In genomic region chr1:44314401-44314800, GRCh38 we compare ENCODE assay signal across 15 cellular contexts. TPM values are rescaled to one million over a fixed set of nuclear protein-coding genes. Genes with fewer than 3 reads are reported as not detected.
DNase-seq lines count a peak whose midpoint lies in the region; ATAC-seq, FAIRE-seq and TF ChIP-seq lines count a peak whose summit lies in the region.
"Had no signal": no experiment of that assay in that cellular context is flagged by ENCODE, and none has a peak within 500 bp of the region (broad histone marks: within the 10 kb centered on the region; RNA-seq: fewer than 3 reads in every experiment).

No MANE protein-coding gene starts in this region.

- no peaks in the 10 kb centered on the region for H3K9me2 ChIP-seq in OCI-LY7 (ENCODE audit: insufficient read depth, low read length)

- no peak overlapping the region for H2BK5ac ChIP-seq in H1 (ENCODE audit: low read depth, low read length)

- H3K4me3 Mint-ChIP-seq in neural crest cell, result no peak overlapping the region
- H3K4me3 Mint-ChIP-seq: activated T-helper 17 cell treated with anti-CD3 and anti-CD28 coated beads, Interleukin-2, amount 50 U/mL, for 72 hours; nephron progenitor cell had no signal

- H3K4me3 ChIP-seq in OCI-LY7 (ENCODE audit: low read depth, low read length, poor library complexity, severe bottlenecking) (no peak overlapping the region), H1 (ENCODE audit: extremely low read depth in 1 of 4, insufficient read depth in 2 of 4, low read depth in 3 of 4, low read length in 4 of 4) (no peak overlapping the region)

- WGBS in H1 (ENCODE audit: extremely low coverage in 1 of 2, insufficient coverage in 1 of 2, insufficient read length in 1 of 2, insufficient replicate concordance in 2 of 2, low coverage in 1 of 2, low lambda C conversion rate in 2 of 2, missing lambda C conversion rate in 1 of 2), 2 experiments, result 68% methylated on average over 4 of the region's 4 CpGs; no CpG with 5 or more reads in 1 of the 2 experiments

- H3K9me3 ChIP-seq in OCI-LY7 (ENCODE audit: low read length) (no peaks in the 10 kb centered on the region), H1 (ENCODE audit: insufficient read depth in 2 of 2, low read depth in 1 of 2, low read length in 1 of 2) (no peaks in the 10 kb centered on the region)

- H2BK120ac ChIP-seq in H1 (replicated peaks; ENCODE audit: low read depth, low read length), result no peak overlapping the region

- TF ChIP-seq CTCF in OCI-LY7 (conservative IDR thresholded peaks at IDR 0.05; ENCODE audit: low read length) (peak; percentile 46), H1 (IDR thresholded peaks at IDR 0.05; ENCODE audit: control extremely low read depth in 1 of 3, insufficient read depth in 1 of 3, low read depth in 1 of 3, low read length in 3 of 3) (peak; percentile 61 to 62 (median 62)), neural crest cell (conservative IDR thresholded peaks at IDR 0.05) (peak; percentile 27)

- H4K8ac ChIP-seq in H1 (ENCODE audit: extremely low read depth, insufficient read depth, low read length), result no peak overlapping the region

- peaks cover 0 to 2% (median 0%) of the 10 kb centered on the region in 4 experiments; a peak in 1 of 7 replicates for H3K27me3 ChIP-seq in H1 (replicated peaks in 1 of 4; ENCODE audit: control insufficient read depth in 3 of 4, extremely low read depth in 1 of 4, insufficient read depth in 3 of 4, low read length in 3 of 4)

- BruUV-seq in OCI-LY7 (replicated peaks; lab: Mats Ljungman, UMichigan), result no TSS peak

- H3K18ac ChIP-seq in H1 (ENCODE audit: extremely low read depth, low read length), result no peak overlapping the region

- FAIRE-seq in H1 (lab: Jason Lieb, UNC), result peak; percentile 71

- no peak overlapping the region for H2AK5ac ChIP-seq in H1 (ENCODE audit: low read depth, low read length)

- no peaks in the 10 kb centered on the region for H4K20me1 ChIP-seq in OCI-LY7 (ENCODE audit: insufficient read depth, low read length)
- peaks cover 0 to 9% of the 10 kb centered on the region in 2 experiments for H4K20me1 ChIP-seq in H1 (replicated peaks in 1 of 2; ENCODE audit: control insufficient read depth in 1 of 2, insufficient read depth in 2 of 2, low read length in 2 of 2)

- no peak for ATAC-seq in HG03432 (IDR thresholded peaks at IDR 0.05; ENCODE audit: unreplicated experiment)
- ATAC-seq: activated T-helper 17 cell treated with anti-CD3 and anti-CD28 coated beads, Interleukin-2, amount 50 U/mL, for 72 hours had no signal

- H4K5ac ChIP-seq in H1 (ENCODE audit: insufficient read length, low read depth, low read length), result no peak overlapping the region

- H3K9ac ChIP-seq in H1 (replicated peaks in 1 of 4; ENCODE audit: extremely low read depth in 1 of 4, low read depth in 3 of 4, low read length in 3 of 4), result no peak overlapping the region

- no peak overlapping the region for H3K27ac Mint-ChIP-seq in neural crest cell (ENCODE audit: unreplicated experiment)
- H3K27ac Mint-ChIP-seq: activated T-helper 17 cell treated with anti-CD3 and anti-CD28 coated beads, Interleukin-2, amount 50 U/mL, for 72 hours; nephron progenitor cell had no signal

- no peak overlapping the region for H2BK15ac ChIP-seq in H1 (ENCODE audit: low read length)

- no peak overlapping the region for H4K91ac ChIP-seq in H1 (replicated peaks; ENCODE audit: insufficient read length, low read length)

- H3K4me2 ChIP-seq in OCI-LY7 (ENCODE audit: low read length) (no peak overlapping the region), H1 (ENCODE audit: insufficient read depth in 1 of 2, low read depth in 2 of 2, low read length in 2 of 2) (no peak overlapping the region)

- peaks cover 2% of the 10 kb centered on the region; the same call in 1 of the 2 replicates for H3K79me1 ChIP-seq in H1 (ENCODE audit: low read depth, low read length)

- no peak overlapping the region for H3K56ac ChIP-seq in H1 (replicated peaks; ENCODE audit: insufficient read length, low read depth, low read length)

- TF ChIP-seq POLR2A in H1 (IDR thresholded peaks at IDR 0.05; ENCODE audit: control extremely low read depth in 1 of 2, low read depth in 2 of 2, low read length in 2 of 2), result no peak

- no peaks in the 10 kb centered on the region for H3K79me2 ChIP-seq in OCI-LY7 (ENCODE audit: insufficient read depth, low read depth, low read length)
- H3K79me2 ChIP-seq in H1 (ENCODE audit: control insufficient read depth in 1 of 2, insufficient read depth in 2 of 2, low read length in 2 of 2), result no peaks in the 10 kb centered on the region

- H2BK20ac ChIP-seq in H1 (ENCODE audit: low read length), result no peak overlapping the region

- CTCF ChIA-PET in OCI-LY7 (lab: Charles Lee; ENCODE audit: unreplicated experiment), result no interaction called here
- CTCF ChIA-PET in H1 (lab: Charles Lee; ENCODE audit: partially characterized antibody), result interaction anchor here (0.7 to 7.0 kb wide), 39 partner anchors 8 to 338 kb away, joined by 3 to 68 read pairs (median 4); partner anchors contain the start of gene ERI3

- DNase-seq in D341Med (ENCODE audit: low spot score) (peak; percentile 74), OCI-LY7 (ENCODE audit: low spot score) (no peak), H1 (ENCODE audit: low read depth in 1 of 2, low spot score in 2 of 2) (no peak), neural crest cell (ENCODE audit: low read depth, low spot score) (no peak), amniotic stem cell (lab: John Stamatoyannopoulos, UW) (no peak)
- DNase-seq in stimulated activated CD4-positive, alpha-beta T cell treated with anti-CD3 and anti-CD28 coated beads, Interleukin-15, amount 100 ng/mL, for 24 hours, result no peak
- DNase-seq: cerebellar nuclear complex; DMS79 treated with DMSO at 0.1 percent for 48 hours; mammary epithelial cell; nephron progenitor cell; retina; stimulated activated CD4-positive, alpha-beta T cell treated with anti-CD3 and anti-CD28 coated beads, Interleukin-1b, Interleukin-23, amount 100 ng/mL, for 48 hours had no signal

- H3K4me1 ChIP-seq in OCI-LY7 (ENCODE audit: insufficient read depth, low read length, poor library complexity, severe bottlenecking), result no peaks in the 10 kb centered on the region
- peaks cover 7 to 18% (median 15%) of the 10 kb centered on the region in 4 experiments; a peak in 5 of 7 replicates for H3K4me1 ChIP-seq in H1 (replicated peaks in 1 of 4; ENCODE audit: control insufficient read depth in 3 of 4, insufficient read depth in 4 of 4, low read length in 3 of 4)

- H3K36me3 ChIP-seq in OCI-LY7 (ENCODE audit: insufficient read depth, low read length), result peaks cover 82% of the 10 kb centered on the region
- H3K36me3 ChIP-seq in H1 (ENCODE audit: control insufficient read depth in 2 of 4, insufficient read depth in 4 of 4, low read length in 3 of 4), result peaks cover 2 to 45% (median 21%) of the 10 kb centered on the region in 4 experiments; a peak in 6 of 8 replicates

- H2AFZ ChIP-seq in OCI-LY7 (ENCODE audit: low read length) (no peak overlapping the region), H1 (ENCODE audit: low read length) (no peak overlapping the region)

- H3K14ac ChIP-seq in H1 (ENCODE audit: insufficient read length), result no peak overlapping the region

- peaks cover 9% of the 10 kb centered on the region for H3K36me3 Mint-ChIP-seq in neural crest cell (ENCODE audit: low read depth)

- H3K4me1 Mint-ChIP-seq in neural crest cell, result peaks cover 36% of the 10 kb centered on the region
- H3K4me1 Mint-ChIP-seq: activated T-helper 17 cell treated with anti-CD3 and anti-CD28 coated beads, Interleukin-2, amount 50 U/mL, for 72 hours had no signal

- no peak overlapping the region for H3K23ac ChIP-seq in H1 (ENCODE audit: insufficient read length)

- POLR2A ChIA-PET in OCI-LY7 (lab: Charles Lee) (interaction anchor here (1.0 kb wide), 1 partner anchor 8 kb away, joined by 4 read pairs; no protein-coding TSS in a partner anchor), H1 (lab: Charles Lee; ENCODE audit: partially characterized antibody) (interaction anchor here (1.2 kb wide), 1 partner anchor 229 kb away, joined by 3 read pairs; no protein-coding TSS in a partner anchor)

- no peak overlapping the region for H3K4ac ChIP-seq in H1 (replicated peaks; ENCODE audit: insufficient read length, low read depth, low read length)

- H3K23me2 ChIP-seq in H1 (ENCODE audit: low read depth, low read length), result no peaks in the 10 kb centered on the region; the same call in 1 of the 2 replicates

- peak; percentile 50 to 60; a peak in 3 of 4 replicates for TF ChIP-seq RAD21 in H1 (IDR thresholded peaks at IDR 0.05 in 1 of 2, conservative IDR thresholded peaks at IDR 0.05 in 1 of 2; ENCODE audit: low read depth in 2 of 2, low read length in 2 of 2)

- TF ChIP-seq EP300 in H1 (IDR thresholded peaks at IDR 0.05; ENCODE audit: borderline replicate concordance in 1 of 2, low read depth in 2 of 2, low read length in 2 of 2), result no peak

- intact Hi-C loops in OCI-LY7 (cut with micrococcal nuclease; ENCODE audit: unreplicated experiment), result no loop called here

- H3K9me3 Mint-ChIP-seq in neural crest cell, result no peaks in the 10 kb centered on the region
- H3K9me3 Mint-ChIP-seq: activated T-helper 17 cell treated with anti-CD3 and anti-CD28 coated beads, Interleukin-2, amount 50 U/mL, for 72 hours; nephron progenitor cell had no signal

- H2BK12ac ChIP-seq in H1 (ENCODE audit: low read depth, low read length), result no peak overlapping the region

- no peak overlapping the region for H3K27ac ChIP-seq in OCI-LY7 (ENCODE audit: low read depth, low read length, poor library complexity, severe bottlenecking)
- H3K27ac ChIP-seq in H1 (ENCODE audit: low read depth, low read length), result no peak overlapping the region
- H3K27ac ChIP-seq: C4-2B had no signal

- H3K27me3 Mint-ChIP-seq in neural crest cell (ENCODE audit: low read depth), result no peaks in the 10 kb centered on the region
- H3K27me3 Mint-ChIP-seq: activated T-helper 17 cell treated with anti-CD3 and anti-CD28 coated beads, Interleukin-2, amount 50 U/mL, for 72 hours had no signal

TF ChIP-seq in H1, 55 proteins besides CTCF, POLR2A, EP300 and RAD21:
- TF ChIP-seq BCL11A (IDR thresholded peaks at IDR 0.05; ENCODE audit: low read depth in 2 of 2, low read length in 2 of 2), result no peak
- TF ChIP-seq CREB1 (IDR thresholded peaks at IDR 0.05), result 0 out of 2 replicates have a peak, but pooled peaks have one; percentile 2
- no peak for TF ChIP-seq TAF7 (optimal IDR thresholded peaks at IDR 0.05; ENCODE audit: borderline replicate concordance, low read depth, low read length)
- 0 out of 2 replicates have a peak, but pooled peaks have one; percentile 18 for TF ChIP-seq SP4 (IDR thresholded peaks at IDR 0.05; ENCODE audit: low read length)

RNA-seq across cellular contexts. Expression of gene ERI3, which starts 40.7 kb away (rescaled TPM):
- 47.4 and 53.3 TPM in 2 replicates for total RNA-seq in OCI-LY7 (2014; rRNA removed; shearing (Covaris generic))
- total RNA-seq in OCI-LY7 (2022), result 46.5 and 49.5 TPM in 2 replicates
- total RNA-seq in H1 (2021; fragmentation: NEBNext Ultra II Directional; extraction: Animal tissue kit (Norgen Biotek cat#: 25700)), result 81.1 and 85.7 TPM in 2 replicates
- 199 and 221 TPM in 2 replicates for polyA plus RNA-seq in H1 (2011; rRNA removed)
- polyA plus RNA-seq in H1 (2011; cell fraction: cytosol; rRNA removed), result 121 TPM
- polyA plus RNA-seq in H1 (2011; cell fraction: nucleus; rRNA removed), result 108 TPM
- 68.3 to 112 TPM (median 99.9 TPM) in 4 replicates for polyA plus RNA-seq in H1 (2012, experiment 1 of 2)
- 126 TPM for polyA plus RNA-seq in H1 (2012, experiment 2 of 2)
- 54.4 TPM for polyA plus RNA-seq in H1 (2013, experiment 1 of 2)
- 55.8 TPM for polyA plus RNA-seq in H1 (2013, experiment 2 of 2)
- 69.3 and 79.6 TPM in 2 replicates for polyA minus RNA-seq in H1 (2011; rRNA and poly(A)+ RNA removed)
- 70.6 TPM for polyA minus RNA-seq in H1 (2011; cell fraction: cytosol; rRNA and poly(A)+ RNA removed)
- polyA minus RNA-seq in H1 (2011; cell fraction: nucleus; rRNA and poly(A)+ RNA removed), result 49.2 TPM
- 81.9 and 83.3 TPM in 2 replicates for total RNA-seq in neural crest cell
